In genomic region chr5:10507575-10508024, GRCh38 we compare ENCODE assay signal across 15 cellular contexts.
DNase-seq lines count a peak whose midpoint lies in the region; ATAC-seq and TF ChIP-seq lines count a peak whose summit lies in the region.
"Had no signal": no experiment of that assay in that cellular context is flagged by ENCODE, and none has a peak within 500 bp of the region (broad histone marks: within the 10 kb centered on the region; RNA-seq: fewer than 3 reads in every experiment).

No MANE protein-coding gene starts in this region.

- ATAC-seq in stimulated activated memory B cell treated with anti-CD40 and anti-IgM and Interleukin-4, amounts not matched to agents 10 μg/mL and 1 μg/mL and 100 μg/mL, for 72 hours = no peak
- ATAC-seq: GM12878, lower lobe of right lung had no signal

- no peaks in the 10 kb centered on the region for H3K36me3 Mint-ChIP-seq in stimulated activated memory B cell treated with anti-CD40 and anti-IgM and Interleukin-4, amounts not matched to agents 10 μg/mL and 1 μg/mL and 100 μg/mL, for 72 hours

- H3K27ac Mint-ChIP-seq in stimulated activated memory B cell treated with anti-CD40 and anti-IgM and Interleukin-4, amounts not matched to agents 10 μg/mL and 1 μg/mL and 100 μg/mL, for 72 hours = peak overlapping the region; percentile 11
- H3K27ac Mint-ChIP-seq: activated CD4-positive, alpha-beta memory T cell treated with anti-CD3 and anti-CD28 coated beads, Interleukin-2, amount 10 ng/mL, durations not matched to agents 7 days and 5 days had no signal

- H3K9me3 Mint-ChIP-seq in stimulated activated memory B cell treated with anti-CD40 and anti-IgM and Interleukin-4, amounts not matched to agents 10 μg/mL and 1 μg/mL and 100 μg/mL, for 72 hours = no peaks in the 10 kb centered on the region
- H3K9me3 Mint-ChIP-seq: activated CD4-positive, alpha-beta memory T cell treated with anti-CD3 and anti-CD28 coated beads, Interleukin-2, amount 10 ng/mL, durations not matched to agents 7 days and 5 days had no signal

- no peaks in the 10 kb centered on the region for H3K27me3 Mint-ChIP-seq in stimulated activated memory B cell treated with anti-CD40 and anti-IgM and Interleukin-4, amounts not matched to agents 10 μg/mL and 1 μg/mL and 100 μg/mL, for 72 hours
- H3K27me3 Mint-ChIP-seq: activated CD4-positive, alpha-beta memory T cell treated with anti-CD3 and anti-CD28 coated beads, Interleukin-2, amount 10 ng/mL, durations not matched to agents 7 days and 5 days had no signal

- H3K4me3 ChIP-seq in fibroblast of mammary gland (ENCODE audit: control insufficient read depth, low read depth, low read length) = no peak overlapping the region
- H3K4me3 ChIP-seq: breast epithelium, GM12878, lower lobe of right lung, tibial nerve had no signal

- H3K27ac ChIP-seq in caudate nucleus (ENCODE audit: low read depth, low read length) = no peak overlapping the region
- H3K27ac ChIP-seq: breast epithelium, lower lobe of right lung, tibial nerve had no signal

- no peak for TF ChIP-seq CTCF in fibroblast of mammary gland (conservative IDR thresholded peaks at IDR 0.05; ENCODE audit: control insufficient read depth, insufficient read depth, low read depth, low read length)

- DNase-seq in NCI-H2227 (lab: John Stamatoyannopoulos, UW; ENCODE audit: unreplicated experiment) (peak; percentile 55), NCI-H2227 treated with DMSO at 0.1 percent for 48 hours (lab: John Stamatoyannopoulos, UW) (no peak), NCI-H82 treated with DMSO at 0.1 percent for 48 hours (lab: John Stamatoyannopoulos, UW; ENCODE audit: unreplicated experiment) (peak; percentile 91), fibroblast of mammary gland (ENCODE audit: low read depth) (peak; percentile 71), caudate nucleus (lab: John Stamatoyannopoulos, UW) (no peak), SKM-1 treated with dmso at 0.1 percent for 144 hours (lab: John Stamatoyannopoulos, UW; ENCODE audit: unreplicated experiment) (no peak), ecto neural progenitor cell (ENCODE audit: low spot score) (no peak)
- DNase-seq: activated CD4-positive, alpha-beta memory T cell treated with anti-CD3 and anti-CD28 coated beads, Interleukin-2, amount 10 ng/mL, durations not matched to agents 7 days and 5 days; hippocampal formation; lower lobe of right lung; T-helper 9 cell had no signal

- no peak overlapping the region for H3K4me3 Mint-ChIP-seq in stimulated activated memory B cell treated with anti-CD40 and anti-IgM and Interleukin-4, amounts not matched to agents 10 μg/mL and 1 μg/mL and 100 μg/mL, for 72 hours
- H3K4me3 Mint-ChIP-seq: activated CD4-positive, alpha-beta memory T cell treated with anti-CD3 and anti-CD28 coated beads, Interleukin-2, amount 10 ng/mL, durations not matched to agents 7 days and 5 days had no signal

- H3K4me1 Mint-ChIP-seq in stimulated activated memory B cell treated with anti-CD40 and anti-IgM and Interleukin-4, amounts not matched to agents 10 μg/mL and 1 μg/mL and 100 μg/mL, for 72 hours = peaks cover 24% of the 10 kb centered on the region
- H3K4me1 Mint-ChIP-seq: activated CD4-positive, alpha-beta memory T cell treated with anti-CD3 and anti-CD28 coated beads, Interleukin-2, amount 10 ng/mL, durations not matched to agents 7 days and 5 days had no signal

Comparison
In these comparisons a context has a peak if more than half of its experiments do, and no peak if none do; other contexts are left out.
1. DNase-seq: peak in NCI-H2227 (single experiment), NCI-H82 treated with DMSO at 0.1 percent for 48 hours (single experiment) and fibroblast of mammary gland (single experiment); none in NCI-H2227 treated with DMSO at 0.1 percent for 48 hours (single experiment), caudate nucleus (0 of 61), SKM-1 treated with dmso at 0.1 percent for 144 hours (single experiment) and ecto neural progenitor cell (single experiment).